8 cellular contexts compared by ENCODE assay signal in genomic region chr5:141992349-141992963, GRCh38. TPM values are rescaled to one million over a fixed set of nuclear protein-coding genes. Genes with fewer than 3 reads are reported as not detected.
DNase-seq lines count a peak whose midpoint lies in the region; ATAC-seq and TF ChIP-seq lines count a peak whose summit lies in the region.

No MANE protein-coding gene starts in this region.

- intact Hi-C loops in CD14-positive monocyte (cut with micrococcal nuclease) = loop anchor here in 1 of 2 donors (1.0 kb wide), 1 partner anchor 151 kb away; no protein-coding TSS in a partner anchor

- H3K9me3 Mint-ChIP-seq in CD14-positive monocyte = no peaks in the 10 kb centered on the region

- in situ Hi-C loops in T47D (cut with HindIII; ENCODE audit: low pct_unique_long_range_greater_than_20kb, low sequenced_read_pairs) = no loop called here

- no peak overlapping the region for H3K27ac Mint-ChIP-seq in CD14-positive monocyte

- no peak overlapping the region for H3K27ac ChIP-seq in VCaP

- H3K4me3 ChIP-seq in kidney epithelial cell (ENCODE audit: low read depth, low read length) = no peak overlapping the region

- H3K36me3 ChIP-seq in kidney epithelial cell (ENCODE audit: control insufficient read depth, insufficient read depth, low read length) = no peaks in the 10 kb centered on the region

- TF ChIP-seq CTCF in CD14-positive monocyte (IDR thresholded peaks at IDR 0.05) = peak; percentile 88
- peak; percentile 85 for TF ChIP-seq CTCF in VCaP (conservative IDR thresholded peaks at IDR 0.05)
- TF ChIP-seq CTCF in kidney epithelial cell (IDR thresholded peaks at IDR 0.05; ENCODE audit: insufficient read depth, low read length, poor library complexity, severe bottlenecking) = peak; percentile 63

- H3K4me3 Mint-ChIP-seq in CD14-positive monocyte = no peak overlapping the region

- no peaks in the 10 kb centered on the region for H3K27me3 Mint-ChIP-seq in CD14-positive monocyte (ENCODE audit: low read depth in 3 of 3)

- H3K36me3 Mint-ChIP-seq in CD14-positive monocyte = peaks cover 48 to 68% of the 10 kb centered on the region in 2 donors

- no peaks in the 10 kb centered on the region for H3K27me3 ChIP-seq in kidney epithelial cell (ENCODE audit: control insufficient read depth, insufficient read depth, low read length)

- DNase-seq in CD14-positive monocyte (ENCODE audit: low spot score) = no peak
- DNase-seq in NCI-H2029 treated with DMSO at 0.1 percent for 48 hours (lab: John Stamatoyannopoulos, UW) = peak; percentile 54
- peak; percentile 79 to 85 for DNase-seq in T47D (ENCODE audit: low read depth in 1 of 2, low spot score in 1 of 2)
- DNase-seq in kidney epithelial cell (ENCODE audit: low read depth) = no peak
- peak; percentile 72 to 73 for DNase-seq in stimulated activated CD4-positive, alpha-beta T cell treated with anti-CD3 and anti-CD28 coated beads, Interleukin-4, amount 100 ng/mL, for 4 hours
- DNase-seq in OCI-M2 (lab: John Stamatoyannopoulos, UW; ENCODE audit: unreplicated experiment) = no peak

- peaks cover 9% of the 10 kb centered on the region for H3K4me1 Mint-ChIP-seq in CD14-positive monocyte

- ATAC-seq in GM21528 (IDR thresholded peaks at IDR 0.05; ENCODE audit: low FRiP score, unreplicated experiment) = peak; percentile 60

RNA-seq across cellular contexts. Expression of gene GNPDA1, which starts 20.4 kb away (rescaled TPM):
- 10 to 100 TPM; 24.3 to 47.6 TPM for polyA plus RNA-seq in CD14-positive monocyte
- total RNA-seq in kidney epithelial cell = 102 and 164 TPM in 2 replicates

RNA-seq across cellular contexts. Expression of gene RNF14, which starts 23.6 kb away (rescaled TPM):
- 10 to 100 TPM; 31.2 to 52.8 TPM for polyA plus RNA-seq in CD14-positive monocyte
- 68.8 and 95.9 TPM in 2 replicates for total RNA-seq in kidney epithelial cell

RNA-seq across cellular contexts. Expression of gene PCDH12, which starts 34.5 kb away (rescaled TPM):
- polyA plus RNA-seq in CD14-positive monocyte = 1 to 10 TPM in 1 of 2 donors, under 1 TPM in 1; 0.90 to 1.2 TPM
- not detected in 2 replicates for total RNA-seq in kidney epithelial cell

Comparison
In these comparisons a context has a peak if more than half of its experiments do, and no peak if none do; other contexts are left out.
1. DNase-seq: peak in NCI-H2029 treated with DMSO at 0.1 percent for 48 hours (single experiment), T47D (2 of 2) and stimulated activated CD4-positive, alpha-beta T cell treated with anti-CD3 and anti-CD28 coated beads, Interleukin-4, amount 100 ng/mL, for 4 hours (2 of 2); none in CD14-positive monocyte (single experiment), kidney epithelial cell (single experiment) and OCI-M2 (single experiment).
2. Peak in every context shown above with its lines, with median percentiles within 50 percentile points of each other: CTCF ChIP-seq.